ENCODE assay signal across 26 cellular contexts in genomic region chr20:8228315-8228714, GRCh38.
DNase-seq lines count a peak whose midpoint lies in the region; ATAC-seq, FAIRE-seq and TF ChIP-seq lines count a peak whose summit lies in the region.
"Had no signal": no experiment of that assay in that cellular context is flagged by ENCODE, and none has a peak within 500 bp of the region (broad histone marks: within the 10 kb centered on the region; RNA-seq: fewer than 3 reads in every experiment).

No MANE protein-coding gene starts in this region.

- no peaks in the 10 kb centered on the region for H3K36me3 ChIP-seq in body of pancreas (replicated peaks in 1 of 2; ENCODE audit: insufficient read depth in 1 of 2, low read depth in 2 of 2)
- H3K36me3 ChIP-seq: esophagus muscularis mucosa had no signal

- peak overlapping the region in 3 of 4 donors; percentile 26 to 68 (median 56) for H3K27ac ChIP-seq in body of pancreas
- H3K27ac ChIP-seq: esophagus muscularis mucosa, skin epidermis, testis had no signal

- TF ChIP-seq CTCF in body of pancreas (IDR thresholded peaks at IDR 0.05) (no peak), glutamatergic neuron (IDR thresholded peaks at IDR 0.05; ENCODE audit: partially characterized antibody, unreplicated experiment) (no peak)

- H3K9me3 ChIP-seq in body of pancreas: no peaks in the 10 kb centered on the region
- H3K9me3 ChIP-seq: esophagus muscularis mucosa, testis had no signal

- peak; percentile 41 to 58 (median 43) for DNase-seq in body of pancreas
- DNase-seq in GM12892 (ENCODE audit: insufficient read length): no peak
- no peak for DNase-seq in dermis blood vessel endothelial cell
- DNase-seq in glutamatergic neuron: no peak
- DNase-seq in DMS79 (lab: John Stamatoyannopoulos, UW): no peak
- DNase-seq: activated B cell treated with CpG ODN at 0.5 μM for 24 hours; activated CD4-positive, alpha-beta T cell treated with anti-CD3 and anti-CD28 coated beads, Interleukin-2, amount 50 U/mL, for 48 hours; activated effector memory CD4-positive, alpha-beta T cell treated with Interleukin-2 at 50 U/mL for 16 hours; activated naive CD8-positive, alpha-beta T cell treated with anti-CD3 and anti-CD28 coated beads, Interleukin-2, amount 10 ng/mL, durations not matched to agents 7 days and 5 days; CD8-positive, alpha-beta memory T cell; DMS53; effector memory CD8-positive, alpha-beta T cell; islet precursor cell; KBM-7; mammary epithelial cell; Right ventricle myocardium superior; stimulated activated naive B cell treated with anti-CD40 and anti-IgM and Interleukin-4, amounts not matched to agents 10 μg/mL and 1 μg/mL and 100 μg/mL, for 72 hours; SW 1271; testis had no signal

- H3K27me3 Mint-ChIP-seq in glutamatergic neuron (ENCODE audit: unreplicated experiment): peaks cover 2% of the 10 kb centered on the region
- H3K27me3 Mint-ChIP-seq: activated naive CD8-positive, alpha-beta T cell treated with anti-CD3 and anti-CD28 coated beads, Interleukin-2, amount 10 ng/mL, durations not matched to agents 7 days and 5 days; effector memory CD8-positive, alpha-beta T cell; stimulated activated naive B cell treated with anti-CD40 and anti-IgM and Interleukin-4, amounts not matched to agents 10 μg/mL and 1 μg/mL and 100 μg/mL, for 72 hours had no signal

- H3K27me3 ChIP-seq in body of pancreas: no peaks in the 10 kb centered on the region
- H3K27me3 ChIP-seq: esophagus muscularis mucosa, testis had no signal

- 55 to 68% methylated on average over 3 of the region's 3 CpGs for WGBS in body of pancreas, 2 donors

- no peak for FAIRE-seq in GM12892 (lab: Jason Lieb, UNC)
- FAIRE-seq: frontal cortex, GM12891 had no signal

- H3K9me3 Mint-ChIP-seq in glutamatergic neuron (ENCODE audit: unreplicated experiment): no peaks in the 10 kb centered on the region
- H3K9me3 Mint-ChIP-seq: activated B cell treated with CpG ODN at 0.5 μM for 24 hours; activated naive CD8-positive, alpha-beta T cell treated with anti-CD3 and anti-CD28 coated beads, Interleukin-2, amount 10 ng/mL, durations not matched to agents 7 days and 5 days; effector memory CD8-positive, alpha-beta T cell; stimulated activated naive B cell treated with anti-CD40 and anti-IgM and Interleukin-4, amounts not matched to agents 10 μg/mL and 1 μg/mL and 100 μg/mL, for 72 hours had no signal

- H3K4me3 ChIP-seq in body of pancreas: no peak overlapping the region
- H3K4me3 ChIP-seq: esophagus muscularis mucosa, skin epidermis, testis had no signal

- peaks cover 9% of the 10 kb centered on the region for H3K4me1 Mint-ChIP-seq in glutamatergic neuron (ENCODE audit: low read depth, unreplicated experiment)
- H3K4me1 Mint-ChIP-seq: activated B cell treated with CpG ODN at 0.5 μM for 24 hours; activated naive CD8-positive, alpha-beta T cell treated with anti-CD3 and anti-CD28 coated beads, Interleukin-2, amount 10 ng/mL, durations not matched to agents 7 days and 5 days had no signal

- no peak overlapping the region for H3K4me3 Mint-ChIP-seq in glutamatergic neuron (ENCODE audit: unreplicated experiment)
- H3K4me3 Mint-ChIP-seq: activated B cell treated with CpG ODN at 0.5 μM for 24 hours; activated naive CD8-positive, alpha-beta T cell treated with anti-CD3 and anti-CD28 coated beads, Interleukin-2, amount 10 ng/mL, durations not matched to agents 7 days and 5 days; brain; CD8-positive, alpha-beta memory T cell; effector memory CD8-positive, alpha-beta T cell; stimulated activated naive B cell treated with anti-CD40 and anti-IgM and Interleukin-4, amounts not matched to agents 10 μg/mL and 1 μg/mL and 100 μg/mL, for 72 hours had no signal

- H3K4me1 ChIP-seq in body of pancreas: peaks cover 71% of the 10 kb centered on the region
- H3K4me1 ChIP-seq: testis had no signal

- intact Hi-C loops in body of pancreas (cut with DNase I): no loop called here

- no peak overlapping the region for H3K27ac Mint-ChIP-seq in glutamatergic neuron (ENCODE audit: unreplicated experiment)
- H3K27ac Mint-ChIP-seq: activated B cell treated with CpG ODN at 0.5 μM for 24 hours; activated naive CD8-positive, alpha-beta T cell treated with anti-CD3 and anti-CD28 coated beads, Interleukin-2, amount 10 ng/mL, durations not matched to agents 7 days and 5 days; effector memory CD8-positive, alpha-beta T cell; stimulated activated naive B cell treated with anti-CD40 and anti-IgM and Interleukin-4, amounts not matched to agents 10 μg/mL and 1 μg/mL and 100 μg/mL, for 72 hours had no signal

- no peak for TF ChIP-seq POLR2A in body of pancreas (IDR thresholded peaks at IDR 0.05)
- TF ChIP-seq POLR2A in GM12892 (IDR thresholded peaks at IDR 0.05; ENCODE audit: low read depth, low read length): no peak

- ATAC-seq in GM19324 (IDR thresholded peaks at IDR 0.05; ENCODE audit: low FRiP score, unreplicated experiment): peak; percentile 59
- peak; percentile 50 for ATAC-seq in HG03159 (IDR thresholded peaks at IDR 0.05; ENCODE audit: unreplicated experiment)
- no peak for ATAC-seq in body of pancreas
- ATAC-seq: effector memory CD8-positive, alpha-beta T cell; stimulated activated naive B cell treated with anti-CD40 and anti-IgM and Interleukin-4, amounts not matched to agents 10 μg/mL and 1 μg/mL and 100 μg/mL, for 72 hours had no signal

- no peaks in the 10 kb centered on the region for H3K36me3 Mint-ChIP-seq in glutamatergic neuron (ENCODE audit: unreplicated experiment)
- H3K36me3 Mint-ChIP-seq: activated naive CD8-positive, alpha-beta T cell treated with anti-CD3 and anti-CD28 coated beads, Interleukin-2, amount 10 ng/mL, durations not matched to agents 7 days and 5 days; brain; stimulated activated naive B cell treated with anti-CD40 and anti-IgM and Interleukin-4, amounts not matched to agents 10 μg/mL and 1 μg/mL and 100 μg/mL, for 72 hours had no signal

Comparison
In these comparisons a context has a peak if more than half of its experiments do, and no peak if none do; other contexts are left out.
1. DNase-seq: peak in body of pancreas (4 of 4); none in GM12892 (single experiment), dermis blood vessel endothelial cell (single experiment), glutamatergic neuron (single experiment) and DMS79 (single experiment).